ENCODE assay signal across 14 cellular contexts in the genomic region with DNA sequence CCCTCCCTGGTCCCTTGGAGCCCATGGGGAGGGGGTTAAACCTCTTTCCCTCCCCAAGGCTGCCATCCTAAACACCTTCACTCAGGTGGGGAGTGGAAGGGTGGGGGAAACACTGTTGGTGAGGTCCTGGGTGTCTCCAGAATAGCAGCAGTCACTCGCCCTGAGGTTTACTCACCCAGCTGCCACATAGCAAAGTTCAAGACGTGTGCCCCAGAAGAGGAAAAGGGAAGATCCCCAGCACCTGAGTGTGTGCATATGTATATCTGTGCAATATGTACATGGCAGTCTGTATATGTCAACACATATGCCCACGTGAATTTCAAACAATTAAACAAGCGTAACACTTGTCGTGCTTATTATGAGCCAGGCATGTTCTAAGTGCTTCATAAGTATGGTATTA. TPM values are rescaled to one million over a fixed set of nuclear protein-coding genes. Genes with fewer than 3 reads are reported as not detected.
A peak's percentile ranks its signal among the peaks of the same experiment; 100 is the strongest.
DNase-seq lines count a peak whose midpoint lies in the region; ATAC-seq, FAIRE-seq and TF ChIP-seq lines count a peak whose summit lies in the region.
"Had no signal": no experiment of that assay in that cellular context is flagged by ENCODE, and none has a peak within 500 bp of the region (broad histone marks: within the 10 kb centered on the region; RNA-seq: fewer than 3 reads in every experiment).

No MANE protein-coding gene starts in this region.

- H3K4me1 Mint-ChIP-seq in Calu3 (ENCODE audit: low read depth, unreplicated experiment), result peaks cover 10% of the 10 kb centered on the region
- H3K4me1 Mint-ChIP-seq: activated CD4-positive, alpha-beta T cell treated with anti-CD3 and anti-CD28 coated beads, Interleukin-2, amount 10 ng/mL, durations not matched to agents 7 days and 5 days had no signal

- no peak overlapping the region for H3K23ac ChIP-seq in H1 (ENCODE audit: insufficient read length)

- ATAC-seq in GM21528 (IDR thresholded peaks at IDR 0.05; ENCODE audit: low FRiP score, unreplicated experiment), result no peak
- ATAC-seq: stimulated activated naive CD8-positive, alpha-beta T cell treated with anti-CD3 and anti-CD28 coated beads, Interleukin-15, Interleukin-2, amounts not matched to agents 100 U/mL and 50 U/mL, for 24 hours had no signal

- H3K23me2 ChIP-seq in H1 (ENCODE audit: low read depth, low read length), result no peaks in the 10 kb centered on the region

- H3K56ac ChIP-seq in H1 (replicated peaks; ENCODE audit: insufficient read length, low read depth, low read length), result no peak overlapping the region

- no peak overlapping the region for H4K5ac ChIP-seq in H1 (ENCODE audit: insufficient read length, low read depth, low read length)

- H2BK5ac ChIP-seq in H1 (ENCODE audit: low read depth, low read length), result no peak overlapping the region

- no peaks in the 10 kb centered on the region for H4K20me1 ChIP-seq in H1 (replicated peaks in 1 of 2; ENCODE audit: control insufficient read depth in 1 of 2, insufficient read depth in 2 of 2, low read length in 2 of 2)

- no peak overlapping the region for H3K4me3 Mint-ChIP-seq in Calu3 (ENCODE audit: low read depth, unreplicated experiment)
- H3K4me3 Mint-ChIP-seq: activated CD4-positive, alpha-beta T cell treated with anti-CD3 and anti-CD28 coated beads, Interleukin-2, amount 10 ng/mL, durations not matched to agents 7 days and 5 days had no signal

- no peak overlapping the region for H3K18ac ChIP-seq in H1 (ENCODE audit: extremely low read depth, low read length)

- H3K36me3 Mint-ChIP-seq in Calu3 (ENCODE audit: insufficient read depth, unreplicated experiment), result peaks cover 8% of the 10 kb centered on the region

- H3K79me2 ChIP-seq in H1 (ENCODE audit: control insufficient read depth in 1 of 2, insufficient read depth in 2 of 2, low read length in 2 of 2), result no peaks in the 10 kb centered on the region

- H3K4me3 ChIP-seq in H1 (ENCODE audit: extremely low read depth in 1 of 4, insufficient read depth in 2 of 4, low read depth in 3 of 4, low read length in 4 of 4) (no peak overlapping the region), muscle layer of duodenum (ENCODE audit: low read depth in 1 of 2, low read length in 2 of 2) (no peak overlapping the region), tibial nerve (no peak overlapping the region)

- POLR2A ChIA-PET in H1 (lab: Charles Lee; ENCODE audit: partially characterized antibody), result no interaction called here

- H3K14ac ChIP-seq in H1 (ENCODE audit: insufficient read length), result no peak overlapping the region

- TF ChIP-seq EP300 in H1 (IDR thresholded peaks at IDR 0.05; ENCODE audit: borderline replicate concordance in 1 of 2, low read depth in 2 of 2, low read length in 2 of 2) (no peak), tibial nerve (IDR thresholded peaks at IDR 0.05) (no peak)

- H2BK15ac ChIP-seq in H1 (ENCODE audit: low read length), result no peak overlapping the region; the same call in 1 of the 2 replicates

- no peak overlapping the region for H3K4me2 ChIP-seq in H1 (ENCODE audit: insufficient read depth in 1 of 2, low read depth in 2 of 2, low read length in 2 of 2)

- H3K27me3 ChIP-seq in H1 (replicated peaks in 1 of 4; ENCODE audit: control insufficient read depth in 3 of 4, extremely low read depth in 1 of 4, insufficient read depth in 3 of 4, low read length in 3 of 4), result no peaks in the 10 kb centered on the region
- H3K27me3 ChIP-seq in muscle layer of duodenum (ENCODE audit: low read depth, low read length), result no peaks in the 10 kb centered on the region
- no peaks in the 10 kb centered on the region for H3K27me3 ChIP-seq in tibial nerve

- no TSS peak for BruUV-seq in Calu3 (replicated peaks; lab: Mats Ljungman, UMichigan)

- CTCF ChIA-PET in H1 (lab: Charles Lee; ENCODE audit: partially characterized antibody) (interaction anchor here (0.9 to 1.0 kb wide), 2 partner anchors 25 to 119 kb away, joined by 3 to 4 read pairs; no protein-coding TSS in a partner anchor), Calu3 (lab: Charles Lee) (no interaction called here)

- H2BK12ac ChIP-seq in H1 (ENCODE audit: low read depth, low read length), result no peak overlapping the region

- TF ChIP-seq POLR2A in H1 (IDR thresholded peaks at IDR 0.05; ENCODE audit: control extremely low read depth in 1 of 2, low read depth in 2 of 2, low read length in 2 of 2) (no peak), tibial nerve (IDR thresholded peaks at IDR 0.05) (no peak)

- intact Hi-C loops in Calu3 (cut with micrococcal nuclease; ENCODE audit: unreplicated experiment), result no loop called here

- DNase-seq in RCC 7860 (ENCODE audit: low spot score), result peak; percentile 16
- DNase-seq in H1 (ENCODE audit: low read depth in 1 of 2, low spot score in 2 of 2), result no peak
- no peak for DNase-seq in tibial nerve (ENCODE audit: low spot score in 2 of 2)
- no peak for DNase-seq in GM20000 (ENCODE audit: low spot score)
- DNase-seq in Calu3, result no peak
- no peak for DNase-seq in HuH-7 (ENCODE audit: low spot score)
- DNase-seq: activated CD4-positive, alpha-beta T cell treated with anti-CD3 and anti-CD28 coated beads, Interleukin-2, amount 10 ng/mL, durations not matched to agents 7 days and 5 days; NCI-H1436 treated with DMSO at 0.1 percent for 48 hours; nucleus accumbens; stimulated activated CD4-positive, alpha-beta T cell treated with anti-CD3 and anti-CD28 coated beads, Interleukin-1b, Interleukin-23, amount 100 ng/mL, for 48 hours; stimulated activated naive CD8-positive, alpha-beta T cell treated with anti-CD3 and anti-CD28 coated beads, Interleukin-15, Interleukin-2, amounts not matched to agents 100 U/mL and 50 U/mL, for 24 hours had no signal

- no peak overlapping the region for H2BK120ac ChIP-seq in H1 (replicated peaks; ENCODE audit: low read depth, low read length)

- H3K9me3 ChIP-seq in H1 (ENCODE audit: insufficient read depth in 2 of 2, low read depth in 1 of 2, low read length in 1 of 2) (no peaks in the 10 kb centered on the region), muscle layer of duodenum (ENCODE audit: control insufficient read depth in 1 of 2, low read length in 2 of 2) (no peaks in the 10 kb centered on the region), tibial nerve (no peaks in the 10 kb centered on the region)

- TF ChIP-seq RAD21 in H1 (IDR thresholded peaks at IDR 0.05 in 1 of 2, conservative IDR thresholded peaks at IDR 0.05 in 1 of 2; ENCODE audit: low read depth in 2 of 2, low read length in 2 of 2), result no peak

- no peak for FAIRE-seq in RCC 7860 (lab: Jason Lieb, UNC)
- FAIRE-seq in H1 (lab: Jason Lieb, UNC), result no peak
- FAIRE-seq: islet of Langerhans had no signal

- H2BK20ac ChIP-seq in H1 (ENCODE audit: low read length), result no peak overlapping the region

- 0 out of 2 replicates have a peak overlapping the region, but pooled peaks have one; percentile 5 for H2AFZ ChIP-seq in H1 (ENCODE audit: low read length)

- H3K27me3 Mint-ChIP-seq in Calu3 (ENCODE audit: unreplicated experiment), result no peaks in the 10 kb centered on the region
- H3K27me3 Mint-ChIP-seq: activated CD4-positive, alpha-beta T cell treated with anti-CD3 and anti-CD28 coated beads, Interleukin-2, amount 10 ng/mL, durations not matched to agents 7 days and 5 days had no signal

- no peak for TF ChIP-seq CTCF in H1 (IDR thresholded peaks at IDR 0.05; ENCODE audit: control extremely low read depth in 1 of 3, insufficient read depth in 1 of 3, low read depth in 1 of 3, low read length in 3 of 3)
- no peak for TF ChIP-seq CTCF in tibial nerve (IDR thresholded peaks at IDR 0.05)
- TF ChIP-seq CTCF in GM20000 (IDR thresholded peaks at IDR 0.05; ENCODE audit: extremely low read depth, missing control alignments), result no peak
- no peak for TF ChIP-seq CTCF in Calu3 (IDR thresholded peaks at IDR 0.05; ENCODE audit: unreplicated experiment)

- no peak overlapping the region for H4K8ac ChIP-seq in H1 (ENCODE audit: extremely low read depth, insufficient read depth, low read length)

- H4K91ac ChIP-seq in H1 (replicated peaks; ENCODE audit: insufficient read length, low read length), result no peak overlapping the region

- no peak overlapping the region for H3K4ac ChIP-seq in H1 (replicated peaks; ENCODE audit: insufficient read length, low read depth, low read length)

- no peak overlapping the region for H3K27ac Mint-ChIP-seq in Calu3 (ENCODE audit: unreplicated experiment)
- H3K27ac Mint-ChIP-seq: activated CD4-positive, alpha-beta T cell treated with anti-CD3 and anti-CD28 coated beads, Interleukin-2, amount 10 ng/mL, durations not matched to agents 7 days and 5 days had no signal

- H3K27ac ChIP-seq in H1 (ENCODE audit: low read depth, low read length), result no peak overlapping the region
- H3K27ac ChIP-seq in muscle layer of duodenum (ENCODE audit: low read length), result peak overlapping the region; percentile 5
- H3K27ac ChIP-seq in tibial nerve, result peak overlapping the region; percentile 36 to 73 (median 56)

- no peak overlapping the region for H3K9ac ChIP-seq in H1 (replicated peaks in 1 of 4; ENCODE audit: extremely low read depth in 1 of 4, low read depth in 3 of 4, low read length in 3 of 4)

- H3K79me1 ChIP-seq in H1 (ENCODE audit: low read depth, low read length), result no peaks in the 10 kb centered on the region

- H3K4me1 ChIP-seq in H1 (replicated peaks in 1 of 4; ENCODE audit: control insufficient read depth in 3 of 4, insufficient read depth in 4 of 4, low read length in 3 of 4), result peaks cover 0 to 4% (median 1%) of the 10 kb centered on the region in 4 experiments; a peak in 3 of 7 replicates
- no peaks in the 10 kb centered on the region for H3K4me1 ChIP-seq in muscle layer of duodenum (ENCODE audit: control insufficient read depth in 1 of 2, insufficient read depth in 2 of 2, low read length in 2 of 2)
- H3K4me1 ChIP-seq in tibial nerve, result peaks cover 0 to 26% (median 7%) of the 10 kb centered on the region in 4 donors

- 73% methylated on average over 5 of the region's 5 CpGs; no CpG with 5 or more reads in 1 of the 2 experiments for WGBS in H1 (ENCODE audit: extremely low coverage in 1 of 2, insufficient coverage in 1 of 2, insufficient read length in 1 of 2, insufficient replicate concordance in 2 of 2, low coverage in 1 of 2, low lambda C conversion rate in 2 of 2, missing lambda C conversion rate in 1 of 2), 2 experiments
- 62 to 65% methylated on average over 5 of the region's 5 CpGs for WGBS in tibial nerve, 2 donors

- H3K36me3 ChIP-seq in H1 (ENCODE audit: control insufficient read depth in 2 of 4, insufficient read depth in 4 of 4, low read length in 3 of 4), result no peaks in the 10 kb centered on the region
- H3K36me3 ChIP-seq in muscle layer of duodenum (ENCODE audit: control insufficient read depth in 1 of 2, insufficient read depth in 2 of 2, low read length in 2 of 2), result peaks cover 7 to 21% of the 10 kb centered on the region in 2 donors
- H3K36me3 ChIP-seq in tibial nerve, result peaks cover 0 to 32% (median 3%) of the 10 kb centered on the region in 3 donors

- H3K9me3 Mint-ChIP-seq in Calu3 (ENCODE audit: low read depth, unreplicated experiment), result no peaks in the 10 kb centered on the region
- H3K9me3 Mint-ChIP-seq: activated CD4-positive, alpha-beta T cell treated with anti-CD3 and anti-CD28 coated beads, Interleukin-2, amount 10 ng/mL, durations not matched to agents 7 days and 5 days had no signal

- no peak overlapping the region for H2AK5ac ChIP-seq in H1 (ENCODE audit: low read depth, low read length)

RNA-seq across cellular contexts. Expression of a gene that starts 31.3 kb away (rescaled TPM):
- total RNA-seq in H1 (2021; fragmentation: NEBNext Ultra II Directional; extraction: Animal tissue kit (Norgen Biotek cat#: 25700)), result 25.2 and 26.0 TPM in 2 replicates
- polyA plus RNA-seq in H1 (2011; rRNA removed), result 6.5 and 8.4 TPM in 2 replicates
- 10.7 TPM for polyA plus RNA-seq in H1 (2011; cell fraction: cytosol; rRNA removed)
- 4.8 TPM for polyA plus RNA-seq in H1 (2011; cell fraction: nucleus; rRNA removed)
- 15.7 to 24.6 TPM (median 17.7 TPM) in 4 replicates for polyA plus RNA-seq in H1 (2012, experiment 1 of 2)
- 2.2 TPM for polyA plus RNA-seq in H1 (2012, experiment 2 of 2)
- polyA plus RNA-seq in H1 (2013, experiment 1 of 2), result 11.1 TPM
- polyA plus RNA-seq in H1 (2013, experiment 2 of 2), result 11.1 TPM
- 23.3 and 27.1 TPM in 2 replicates for polyA minus RNA-seq in H1 (2011; rRNA and poly(A)+ RNA removed)
- 14.6 TPM for polyA minus RNA-seq in H1 (2011; cell fraction: cytosol; rRNA and poly(A)+ RNA removed)
- 8.9 TPM for polyA minus RNA-seq in H1 (2011; cell fraction: nucleus; rRNA and poly(A)+ RNA removed)
- 10 to 100 TPM; 15.1 to 19.9 (median 16.8) TPM for total RNA-seq in tibial nerve
- 12.3 and 13.4 TPM in 2 replicates for total RNA-seq in Calu3 (2022)

RNA-seq across cellular contexts. Expression of a gene that starts 59.4 kb away (rescaled TPM):
- 17.9 and 18.2 TPM in 2 replicates for total RNA-seq in H1 (2021; fragmentation: NEBNext Ultra II Directional; extraction: Animal tissue kit (Norgen Biotek cat#: 25700))
- polyA plus RNA-seq in H1 (2011; rRNA removed), result 12.6 and 12.8 TPM in 2 replicates
- polyA plus RNA-seq in H1 (2011; cell fraction: cytosol; rRNA removed), result 8.5 TPM
- 7.0 TPM for polyA plus RNA-seq in H1 (2011; cell fraction: nucleus; rRNA removed)
- polyA plus RNA-seq in H1 (2012, experiment 1 of 2), result 11.2 to 12.3 TPM (median 11.8 TPM) in 4 replicates
- 15.0 TPM for polyA plus RNA-seq in H1 (2012, experiment 2 of 2)
- 17.0 TPM for polyA plus RNA-seq in H1 (2013, experiment 1 of 2)
- 19.4 TPM for polyA plus RNA-seq in H1 (2013, experiment 2 of 2)
- 13.8 and 14.9 TPM in 2 replicates for polyA minus RNA-seq in H1 (2011; rRNA and poly(A)+ RNA removed)
- polyA minus RNA-seq in H1 (2011; cell fraction: cytosol; rRNA and poly(A)+ RNA removed), result 11.2 TPM
- polyA minus RNA-seq in H1 (2011; cell fraction: nucleus; rRNA and poly(A)+ RNA removed), result 7.6 TPM
- total RNA-seq in tibial nerve (10 to 100 TPM; 51.6 to 74.4 (median 65.3) TPM), Calu3 (2022) (69.5 and 71.1 TPM in 2 replicates)
